2 cellular contexts compared by ENCODE assay signal in genomic region chr17:64437944-64438525, GRCh38.
TF ChIP-seq lines count a peak whose summit lies in the region.

No MANE protein-coding gene starts in this region.

TF ChIP-seq in HepG2, 621 proteins besides CTCF, POLR2A, EP300 and RAD21 (continues in another document):
- no peak for TF ChIP-seq TBL1XR1 (IDR thresholded peaks at IDR 0.05; ENCODE audit: borderline replicate concordance, low read length, partially characterized antibody)
- TF ChIP-seq BHLHE40 (IDR thresholded peaks at IDR 0.05; ENCODE audit: low read length): no peak
- no peak for TF ChIP-seq REXO4 (CRISPR knock-in tag; IDR thresholded peaks at IDR 0.05; ENCODE audit: borderline replicate concordance)
- no peak for TF ChIP-seq RFXAP (CRISPR knock-in tag; IDR thresholded peaks at IDR 0.05; ENCODE audit: borderline replicate concordance)
- no peak for TF ChIP-seq ZNF614 (CRISPR knock-in tag; IDR thresholded peaks at IDR 0.05; ENCODE audit: borderline replicate concordance)
- TF ChIP-seq HES4 (CRISPR knock-in tag; IDR thresholded peaks at IDR 0.05; ENCODE audit: borderline replicate concordance): no peak
- TF ChIP-seq, protein P1, sequence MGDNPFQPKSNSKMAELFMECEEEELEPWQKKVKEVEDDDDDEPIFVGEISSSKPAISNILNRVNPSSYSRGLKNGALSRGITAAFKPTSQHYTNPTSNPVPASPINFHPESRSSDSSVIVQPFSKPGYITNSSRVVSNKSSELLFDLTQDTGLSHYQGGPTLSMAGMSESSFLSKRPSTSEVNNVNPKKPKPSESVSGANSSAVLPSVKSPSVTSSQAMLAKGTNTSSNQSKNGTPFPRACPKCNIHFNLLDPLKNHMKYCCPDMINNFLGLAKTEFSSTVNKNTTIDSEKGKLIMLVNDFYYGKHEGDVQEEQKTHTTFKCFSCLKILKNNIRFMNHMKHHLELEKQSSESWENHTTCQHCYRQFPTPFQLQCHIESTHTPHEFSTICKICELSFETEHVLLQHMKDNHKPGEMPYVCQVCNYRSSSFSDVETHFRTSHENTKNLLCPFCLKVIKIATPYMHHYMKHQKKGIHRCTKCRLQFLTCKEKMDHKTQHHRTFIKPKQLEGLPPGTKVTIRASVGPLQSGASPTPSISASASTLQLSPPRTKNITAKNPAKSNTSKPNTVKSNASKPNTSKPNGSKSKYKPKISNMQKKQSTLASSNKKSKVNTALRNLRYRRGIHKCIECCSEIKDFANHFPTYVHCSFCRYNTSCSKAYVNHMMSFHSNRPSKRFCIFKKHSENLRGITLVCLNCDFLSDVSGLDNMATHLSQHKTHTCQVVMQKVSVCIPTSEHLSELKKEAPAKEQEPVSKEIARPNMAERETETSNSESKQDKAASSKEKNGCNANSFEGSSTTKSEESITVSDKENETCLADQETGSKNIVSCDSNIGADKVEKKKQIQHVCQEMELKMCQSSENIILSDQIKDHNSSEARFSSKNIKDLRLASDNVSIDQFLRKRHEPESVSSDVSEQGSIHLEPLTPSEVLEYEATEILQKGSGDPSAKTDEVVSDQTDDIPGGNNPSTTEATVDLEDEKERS (CRISPR knock-in tag; IDR thresholded peaks at IDR 0.05): peak; percentile 83
- no peak for TF ChIP-seq HMG20B (CRISPR knock-in tag; conservative IDR thresholded peaks at IDR 0.05)
- 0 out of 2 replicates have a peak, but pooled peaks have one; percentile 46 for TF ChIP-seq TOPORS (CRISPR knock-in tag; IDR thresholded peaks at IDR 0.05)
- TF ChIP-seq DNMT1 (CRISPR knock-in tag; IDR thresholded peaks at IDR 0.05): no peak
- TF ChIP-seq ZNF788 (CRISPR knock-in tag; IDR thresholded peaks at IDR 0.05; ENCODE audit: borderline replicate concordance): no peak
- TF ChIP-seq, protein P2, sequence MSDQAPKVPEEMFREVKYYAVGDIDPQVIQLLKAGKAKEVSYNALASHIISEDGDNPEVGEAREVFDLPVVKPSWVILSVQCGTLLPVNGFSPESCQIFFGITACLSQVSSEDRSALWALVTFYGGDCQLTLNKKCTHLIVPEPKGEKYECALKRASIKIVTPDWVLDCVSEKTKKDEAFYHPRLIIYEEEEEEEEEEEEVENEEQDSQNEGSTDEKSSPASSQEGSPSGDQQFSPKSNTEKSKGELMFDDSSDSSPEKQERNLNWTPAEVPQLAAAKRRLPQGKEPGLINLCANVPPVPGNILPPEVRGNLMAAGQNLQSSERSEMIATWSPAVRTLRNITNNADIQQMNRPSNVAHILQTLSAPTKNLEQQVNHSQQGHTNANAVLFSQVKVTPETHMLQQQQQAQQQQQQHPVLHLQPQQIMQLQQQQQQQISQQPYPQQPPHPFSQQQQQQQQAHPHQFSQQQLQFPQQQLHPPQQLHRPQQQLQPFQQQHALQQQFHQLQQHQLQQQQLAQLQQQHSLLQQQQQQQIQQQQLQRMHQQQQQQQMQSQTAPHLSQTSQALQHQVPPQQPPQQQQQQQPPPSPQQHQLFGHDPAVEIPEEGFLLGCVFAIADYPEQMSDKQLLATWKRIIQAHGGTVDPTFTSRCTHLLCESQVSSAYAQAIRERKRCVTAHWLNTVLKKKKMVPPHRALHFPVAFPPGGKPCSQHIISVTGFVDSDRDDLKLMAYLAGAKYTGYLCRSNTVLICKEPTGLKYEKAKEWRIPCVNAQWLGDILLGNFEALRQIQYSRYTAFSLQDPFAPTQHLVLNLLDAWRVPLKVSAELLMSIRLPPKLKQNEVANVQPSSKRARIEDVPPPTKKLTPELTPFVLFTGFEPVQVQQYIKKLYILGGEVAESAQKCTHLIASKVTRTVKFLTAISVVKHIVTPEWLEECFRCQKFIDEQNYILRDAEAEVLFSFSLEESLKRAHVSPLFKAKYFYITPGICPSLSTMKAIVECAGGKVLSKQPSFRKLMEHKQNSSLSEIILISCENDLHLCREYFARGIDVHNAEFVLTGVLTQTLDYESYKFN (CRISPR knock-in tag; conservative IDR thresholded peaks at IDR 0.05): no peak
- no peak for TF ChIP-seq ZMYM4 (CRISPR knock-in tag; IDR thresholded peaks at IDR 0.05)
- TF ChIP-seq, protein P3, sequence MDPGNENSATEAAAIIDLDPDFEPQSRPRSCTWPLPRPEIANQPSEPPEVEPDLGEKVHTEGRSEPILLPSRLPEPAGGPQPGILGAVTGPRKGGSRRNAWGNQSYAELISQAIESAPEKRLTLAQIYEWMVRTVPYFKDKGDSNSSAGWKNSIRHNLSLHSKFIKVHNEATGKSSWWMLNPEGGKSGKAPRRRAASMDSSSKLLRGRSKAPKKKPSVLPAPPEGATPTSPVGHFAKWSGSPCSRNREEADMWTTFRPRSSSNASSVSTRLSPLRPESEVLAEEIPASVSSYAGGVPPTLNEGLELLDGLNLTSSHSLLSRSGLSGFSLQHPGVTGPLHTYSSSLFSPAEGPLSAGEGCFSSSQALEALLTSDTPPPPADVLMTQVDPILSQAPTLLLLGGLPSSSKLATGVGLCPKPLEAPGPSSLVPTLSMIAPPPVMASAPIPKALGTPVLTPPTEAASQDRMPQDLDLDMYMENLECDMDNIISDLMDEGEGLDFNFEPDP (CRISPR knock-in tag; conservative IDR thresholded peaks at IDR 0.05): no peak
- no peak for TF ChIP-seq ZSCAN25 (CRISPR knock-in tag; IDR thresholded peaks at IDR 0.05)
- TF ChIP-seq GABPA (IDR thresholded peaks at IDR 0.05; ENCODE audit: low read depth, low read length): no peak
- TF ChIP-seq GABPA (CRISPR knock-in tag; IDR thresholded peaks at IDR 0.05; ENCODE audit: low read depth): no peak

TF ChIP-seq in HCT116, 20 proteins besides CTCF, POLR2A, EP300 and RAD21:
- TF ChIP-seq CBX3 (IDR thresholded peaks at IDR 0.05; ENCODE audit: low read depth) (peak; percentile 74; the same call in 1 of the 2 replicates), EZH2phosphoT487 (IDR thresholded peaks at IDR 0.05; ENCODE audit: borderline replicate concordance) (no peak), ZNF274 (IDR thresholded peaks at IDR 0.05; ENCODE audit: low read depth, low read length) (no peak), EGR1 (IDR thresholded peaks at IDR 0.05; ENCODE audit: low read depth) (no peak), POLR2AphosphoS5 (IDR thresholded peaks at IDR 0.05; ENCODE audit: low read depth, low read length) (no peak), SIN3A (IDR thresholded peaks at IDR 0.05; ENCODE audit: low read depth) (no peak), FOSL1 (IDR thresholded peaks at IDR 0.05; ENCODE audit: low read depth) (no peak)
